7 cellular contexts compared by ENCODE assay signal in the genomic region with DNA sequence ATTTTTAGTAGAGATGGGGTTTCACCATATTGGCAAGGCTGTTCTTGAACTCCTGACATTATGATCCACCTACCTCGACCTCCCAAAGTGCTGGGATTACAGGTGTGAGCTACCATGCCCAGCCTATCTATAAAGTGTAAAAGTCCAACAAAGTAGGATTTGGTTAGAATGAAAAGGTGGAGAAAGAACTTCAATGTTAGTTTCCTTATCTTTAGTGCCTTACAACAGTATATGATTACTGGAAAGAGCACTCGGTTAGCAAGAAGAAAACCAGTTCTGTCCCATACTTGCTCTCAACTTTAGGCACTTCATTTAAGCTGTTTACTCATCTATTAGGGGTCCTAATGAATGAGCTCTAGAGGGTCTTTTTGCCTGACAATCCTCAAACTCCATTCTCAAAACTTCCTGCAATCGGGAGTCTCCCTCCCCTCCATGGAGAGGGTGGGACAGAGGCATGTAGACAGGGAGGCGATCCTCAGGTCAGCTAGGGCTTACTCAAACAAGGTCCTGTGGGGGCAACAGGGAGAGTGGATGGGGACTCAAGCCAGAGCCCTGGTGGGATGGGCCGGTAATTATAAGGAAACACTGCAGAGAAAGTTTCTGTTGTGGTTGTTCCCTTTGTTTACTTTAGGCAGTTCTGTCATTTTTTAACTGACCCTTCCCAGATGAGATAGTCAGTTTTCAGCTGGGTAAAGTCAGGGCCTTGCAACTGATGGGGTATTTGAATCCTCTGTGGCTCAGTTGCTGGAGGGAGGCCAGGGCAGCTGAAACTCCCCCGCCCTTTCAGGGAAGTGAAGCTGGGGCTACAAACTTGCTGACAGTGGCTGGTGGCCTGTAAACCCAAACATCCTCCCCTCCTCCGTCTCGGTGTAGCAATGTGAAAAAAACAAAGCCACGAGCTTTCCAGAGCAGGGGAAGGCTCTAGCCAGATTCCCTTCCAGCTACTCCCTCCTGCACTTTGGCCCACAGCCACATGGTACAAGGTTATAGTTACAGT.
DNase-seq lines count a peak whose midpoint lies in the region; ATAC-seq, FAIRE-seq and TF ChIP-seq lines count a peak whose summit lies in the region.
"Not testable (repeated sequence)": the region's sequence is repeated elsewhere in the genome, so short reads cannot be mapped to it uniquely, and the experiment has no call there.

No MANE protein-coding gene starts in this region.

- FAIRE-seq in GM12878 (lab: Jason Lieb, UNC): peak; percentile 78

- not testable (repeated sequence) for TF ChIP-seq CTCF in GM12878 (IDR thresholded peaks at IDR 0.05 in 2 of 3, conservative IDR thresholded peaks at IDR 0.05 in 1 of 3; ENCODE audit: control insufficient read depth in 2 of 3, extremely low read depth in 1 of 3, insufficient read depth in 1 of 3, low read depth in 3 of 3, low read length in 3 of 3)

- H3K36me3 Mint-ChIP-seq in stimulated activated effector memory CD8-positive, alpha-beta T cell treated with anti-CD3 and anti-CD28 coated beads, Interleukin-12 subunit alpha, Interleukin-12 subunit beta, amount 100 ng/mL, for 72 hours: not testable (repeated sequence)

- H3K27ac ChIP-seq in GM12878 (ENCODE audit: control insufficient read depth, insufficient read depth): not testable (repeated sequence)

- not testable (repeated sequence) for H3K79me2 ChIP-seq in GM12878 (ENCODE audit: control insufficient read depth, insufficient read depth, low read length)

- RAD21 ChIA-PET in GM12878 (lab: Charles Lee; ENCODE audit: unreplicated experiment): not testable (repeated sequence)

- not testable (repeated sequence) for TF ChIP-seq RAD21 in GM12878 (IDR thresholded peaks at IDR 0.05; ENCODE audit: insufficient read depth, low read depth, low read length)

- not testable (repeated sequence) for H3K27ac Mint-ChIP-seq in stimulated activated effector memory CD8-positive, alpha-beta T cell treated with anti-CD3 and anti-CD28 coated beads, Interleukin-12 subunit alpha, Interleukin-12 subunit beta, amount 100 ng/mL, for 72 hours

- H3K4me3 ChIP-seq in GM12878: not testable (repeated sequence)

- not testable (repeated sequence) for TF ChIP-seq POLR2A in GM12878 (IDR thresholded peaks at IDR 0.05; ENCODE audit: low read depth, low read length)

- POLR2A ChIA-PET in GM12878 (lab: Charles Lee): not testable (repeated sequence)

- H3K4me1 ChIP-seq in GM12878 (ENCODE audit: control insufficient read depth, insufficient read depth, low read length): not testable (repeated sequence)

- H3K36me3 ChIP-seq in GM12878 (ENCODE audit: control insufficient read depth in 2 of 2, insufficient read depth in 2 of 2, low read length in 1 of 2): not testable (repeated sequence)

- not testable (repeated sequence) for H4K20me1 ChIP-seq in GM12878 (ENCODE audit: control insufficient read depth, insufficient read depth)

- DNase-seq in GM12878 (ENCODE audit: low read depth, low spot score); left lobe of liver (ENCODE audit: low spot score); stimulated activated effector memory CD8-positive, alpha-beta T cell treated with anti-CD3 and anti-CD28 coated beads, Interleukin-12 subunit alpha, Interleukin-12 subunit beta, amount 100 ng/mL, for 72 hours (ENCODE audit: low spot score in 2 of 2): not testable (repeated sequence)

- not testable (repeated sequence) for H3K4me3 Mint-ChIP-seq in stimulated activated effector memory CD8-positive, alpha-beta T cell treated with anti-CD3 and anti-CD28 coated beads, Interleukin-12 subunit alpha, Interleukin-12 subunit beta, amount 100 ng/mL, for 72 hours

- not testable (repeated sequence) for H3K9ac ChIP-seq in GM12878 (ENCODE audit: control insufficient read depth, insufficient read depth, low read length)

- WGBS in GM12878 (ENCODE audit: insufficient coverage, insufficient replicate concordance, low lambda C conversion rate, missing lambda C conversion rate): no CpG with 5 or more reads among the region's 9 CpGs

- H3K9me3 ChIP-seq in GM12878 (replicated peaks; ENCODE audit: control insufficient read depth, insufficient read depth, low read length): not testable (repeated sequence)

- SMC1A ChIA-PET in GM12878 (lab: Charles Lee; ENCODE audit: uncharacterized antibody, unreplicated experiment): not testable (repeated sequence)

- H2AFZ ChIP-seq in GM12878 (ENCODE audit: control insufficient read depth, low read depth, low read length): not testable (repeated sequence)

- CTCF ChIA-PET in GM12878 (lab: Yijun Ruan, JAX): not testable (repeated sequence)

- not testable (repeated sequence) for H3K4me1 Mint-ChIP-seq in stimulated activated effector memory CD8-positive, alpha-beta T cell treated with anti-CD3 and anti-CD28 coated beads, Interleukin-12 subunit alpha, Interleukin-12 subunit beta, amount 100 ng/mL, for 72 hours

- H3K4me2 ChIP-seq in GM12878 (ENCODE audit: control insufficient read depth, insufficient read depth): not testable (repeated sequence)

- intact Hi-C loops in GM12878 (cut with micrococcal nuclease; ENCODE audit: unreplicated experiment): not testable (repeated sequence)

- not testable (repeated sequence) for BruUV-seq in GM12878 (replicated peaks; lab: Mats Ljungman, UMichigan)

- in situ Hi-C loops in GM12878 (cut with MboI): not testable (repeated sequence)

- not testable (repeated sequence) for H3K27me3 ChIP-seq in GM12878 (replicated peaks in 1 of 2; ENCODE audit: control insufficient read depth in 2 of 2, insufficient read depth in 2 of 2, low read length in 1 of 2)

- peak; percentile 73 for ATAC-seq in GM18868 (IDR thresholded peaks at IDR 0.05; ENCODE audit: unreplicated experiment)
- ATAC-seq in GM21576 (IDR thresholded peaks at IDR 0.05; ENCODE audit: unreplicated experiment): peak; percentile 46
- peak; percentile 56 for ATAC-seq in HG02852 (IDR thresholded peaks at IDR 0.05; ENCODE audit: unreplicated experiment)
- peak; percentile 52 for ATAC-seq in HG03432 (IDR thresholded peaks at IDR 0.05; ENCODE audit: unreplicated experiment)
- peak; percentile 68 for ATAC-seq in GM12878
- ATAC-seq in left lobe of liver: peak; percentile 64
- peak; percentile 60 for ATAC-seq in stimulated activated effector memory CD8-positive, alpha-beta T cell treated with anti-CD3 and anti-CD28 coated beads, Interleukin-12 subunit alpha, Interleukin-12 subunit beta, amount 100 ng/mL, for 72 hours

- not testable (repeated sequence) for H3K9me3 Mint-ChIP-seq in stimulated activated effector memory CD8-positive, alpha-beta T cell treated with anti-CD3 and anti-CD28 coated beads, Interleukin-12 subunit alpha, Interleukin-12 subunit beta, amount 100 ng/mL, for 72 hours

- not testable (repeated sequence) for TF ChIP-seq EP300 in GM12878 (IDR thresholded peaks at IDR 0.05; ENCODE audit: borderline replicate concordance in 1 of 2, control insufficient read depth in 1 of 2, low read depth in 2 of 2, low read length in 2 of 2)
